Comparison of ENCODE assay signal across 8 cellular contexts in genomic region chr15:48331796-48332641, GRCh38.
DNase-seq lines count a peak whose midpoint lies in the region; ATAC-seq and FAIRE-seq lines count a peak whose summit lies in the region.

No MANE protein-coding gene starts in this region.

- ATAC-seq in HG03442 (IDR thresholded peaks at IDR 0.05; ENCODE audit: unreplicated experiment) = peak; percentile 48

- peak; percentile 37 for FAIRE-seq in GM19239 (lab: Jason Lieb, UNC)

- H3K27ac ChIP-seq in epithelial cell of prostate (peak overlapping the region; percentile 69), muscle layer of colon (ENCODE audit: low read depth, low read length) (peak overlapping the region; percentile 98)

- peak overlapping the region; percentile 63 to 86 for H3K4me3 ChIP-seq in muscle layer of colon (ENCODE audit: low read depth in 1 of 2, low read length in 2 of 2)

- no peak overlapping the region for H3K9ac ChIP-seq in muscle layer of colon (ENCODE audit: low read length)

- no peaks in the 10 kb centered on the region for H3K27me3 ChIP-seq in muscle layer of colon (ENCODE audit: control insufficient read depth in 1 of 2, insufficient read depth in 2 of 2, low read length in 2 of 2)

- H3K9me3 ChIP-seq in muscle layer of colon (ENCODE audit: low read length) = no peaks in the 10 kb centered on the region

- H3K4me1 ChIP-seq in muscle layer of colon (ENCODE audit: insufficient read depth, low read length) = peaks cover 18% of the 10 kb centered on the region

- peaks cover 26% of the 10 kb centered on the region for H3K36me3 ChIP-seq in muscle layer of colon (ENCODE audit: insufficient read depth, low read length)

- peak; percentile 67 for DNase-seq in CD1c-positive myeloid dendritic cell (ENCODE audit: extremely low spot score)
- peak; percentile 53 for DNase-seq in GM19239 (ENCODE audit: insufficient read length, low spot score)
- DNase-seq in NOMO-1 (lab: John Stamatoyannopoulos, UW; ENCODE audit: unreplicated experiment in 2 of 2) = peak; percentile 77 to 80
- DNase-seq in activated T-cell treated with anti-CD3 and anti-CD28 coated beads for 1 hour (ENCODE audit: low read depth) = peak; percentile 62
- no peak for DNase-seq in epithelial cell of prostate (ENCODE audit: low read depth, low spot score)
- peak; percentile 43 to 54 for DNase-seq in stimulated activated CD8-positive, alpha-beta memory T cell treated with anti-CD3 and anti-CD28 coated beads, Interleukin-7, amount 100 ng/mL, for 4 hours (ENCODE audit: low read depth in 2 of 2)
